ENCODE assay signal across 15 cellular contexts in genomic region chr18:9100796-9101195, GRCh38. TPM values are rescaled to one million over a fixed set of nuclear protein-coding genes. Genes with fewer than 3 reads are reported as not detected.
A peak's percentile ranks its signal among the peaks of the same experiment; 100 is the strongest.
DNase-seq lines count a peak whose midpoint lies in the region; ATAC-seq and TF ChIP-seq lines count a peak whose summit lies in the region.
"Had no signal": no experiment of that assay in that cellular context is flagged by ENCODE, and none has a peak within 500 bp of the region (broad histone marks: within the 10 kb centered on the region; RNA-seq: fewer than 3 reads in every experiment).

No MANE protein-coding gene starts in this region.

- H3K4me3 Mint-ChIP-seq in MCF 10A (ENCODE audit: unreplicated experiment): peak overlapping the region; percentile 20
- peak overlapping the region; percentile 48 for H3K4me3 Mint-ChIP-seq in activated T-helper 1 cell treated with anti-CD3 and anti-CD28 coated beads, Interleukin-12 subunit alpha, Interleukin-12 subunit beta, Interleukin-2, Interleukin-4 antibody, amounts not matched to agents 30 ng/mL and 10 ng/mL and 1 ng/mL, durations not matched to agents 14 hours and 24 hours and 36 hours
- H3K4me3 Mint-ChIP-seq in naive thymus-derived CD8-positive, alpha-beta T cell: peak overlapping the region in 7 of 10 donors; percentile 0 to 64 (median 31)

- no peaks in the 10 kb centered on the region for H3K36me3 ChIP-seq in breast epithelium
- H3K36me3 ChIP-seq in esophagus squamous epithelium: no peaks in the 10 kb centered on the region
- H3K36me3 ChIP-seq: pancreas had no signal

- no peaks in the 10 kb centered on the region for H3K27me3 ChIP-seq in breast epithelium
- H3K27me3 ChIP-seq in esophagus squamous epithelium: no peaks in the 10 kb centered on the region
- H3K27me3 ChIP-seq: pancreas had no signal

- no peak for ATAC-seq in naive thymus-derived CD8-positive, alpha-beta T cell
- ATAC-seq in GM21737 (IDR thresholded peaks at IDR 0.05; ENCODE audit: unreplicated experiment) (no peak), GM21447 (IDR thresholded peaks at IDR 0.05; ENCODE audit: unreplicated experiment) (no peak)
- ATAC-seq: GM12878, left cardiac atrium, pancreas had no signal

- CTCF ChIA-PET in MCF 10A (lab: Yijun Ruan, JAX): interaction anchor here (1.7 to 2.5 kb wide), 2 partner anchors 27 to 46 kb away, joined by 5 to 10 read pairs; no protein-coding TSS in a partner anchor

- no peak for DNase-seq in MCF 10A (ENCODE audit: unreplicated experiment)
- no peak for DNase-seq in breast epithelium (ENCODE audit: low spot score in 2 of 2)
- DNase-seq in activated T-helper 1 cell treated with anti-CD3 and anti-CD28 coated beads, Interleukin-12 subunit alpha, Interleukin-12 subunit beta, Interleukin-2, Interleukin-4 antibody, amounts not matched to agents 30 ng/mL and 10 ng/mL and 1 ng/mL, durations not matched to agents 14 hours and 24 hours and 36 hours (ENCODE audit: low spot score): no peak
- DNase-seq in naive thymus-derived CD8-positive, alpha-beta T cell: no peak
- no peak for DNase-seq in esophagus squamous epithelium (lab: John Stamatoyannopoulos, UW)
- DNase-seq: activated T-cell treated with anti-CD3 and anti-CD28 coated beads, Interleukin-2, amount 50 U/mL, for 48 hours; left cardiac atrium; NCI-H2029; pancreas; SIG-M5; stimulated activated CD4-positive, alpha-beta T cell treated with anti-CD3 and anti-CD28 coated beads, Interleukin-1b, Interleukin-23, amount 100 ng/mL, for 48 hours; T1000 had no signal

- TF ChIP-seq POLR2A in breast epithelium (IDR thresholded peaks at IDR 0.05): no peak
- no peak for TF ChIP-seq POLR2A in esophagus squamous epithelium (IDR thresholded peaks at IDR 0.05)

- H3K9me3 Mint-ChIP-seq in MCF 10A (ENCODE audit: unreplicated experiment): no peaks in the 10 kb centered on the region
- H3K9me3 Mint-ChIP-seq in activated T-helper 1 cell treated with anti-CD3 and anti-CD28 coated beads, Interleukin-12 subunit alpha, Interleukin-12 subunit beta, Interleukin-2, Interleukin-4 antibody, amounts not matched to agents 30 ng/mL and 10 ng/mL and 1 ng/mL, durations not matched to agents 14 hours and 24 hours and 36 hours: no peaks in the 10 kb centered on the region
- H3K9me3 Mint-ChIP-seq in naive thymus-derived CD8-positive, alpha-beta T cell: no peaks in the 10 kb centered on the region

- H3K4me1 Mint-ChIP-seq in MCF 10A (ENCODE audit: insufficient read depth, unreplicated experiment): peaks cover 24% of the 10 kb centered on the region
- H3K4me1 Mint-ChIP-seq in activated T-helper 1 cell treated with anti-CD3 and anti-CD28 coated beads, Interleukin-12 subunit alpha, Interleukin-12 subunit beta, Interleukin-2, Interleukin-4 antibody, amounts not matched to agents 30 ng/mL and 10 ng/mL and 1 ng/mL, durations not matched to agents 14 hours and 24 hours and 36 hours (ENCODE audit: low read depth): peaks cover 60% of the 10 kb centered on the region
- peaks cover 27 to 42% (median 39%) of the 10 kb centered on the region in 4 donors for H3K4me1 Mint-ChIP-seq in naive thymus-derived CD8-positive, alpha-beta T cell

- WGBS in esophagus squamous epithelium, 2 donors: 83 to 90% methylated on average over 3 of the region's 3 CpGs

- POLR2A ChIA-PET in MCF 10A (lab: Yijun Ruan, JAX): interaction anchor here (1.3 to 8.5 kb wide), 7 partner anchors 13 to 815 kb away, joined by 4 to 449 read pairs (median 12); partner anchors contain the start of gene ANKRD12
- POLR2A ChIA-PET in naive thymus-derived CD8-positive, alpha-beta T cell (lab: Charles Lee): interaction anchor here (2.3 to 13.6 kb wide), 5 partner anchors 10 to 36 kb away, joined by 9 to 254 read pairs (median 11); partner anchors contain the start of gene ANKRD12

- peaks cover 8% of the 10 kb centered on the region for H3K36me3 Mint-ChIP-seq in MCF 10A (ENCODE audit: insufficient read depth, unreplicated experiment)
- peaks cover 34% of the 10 kb centered on the region for H3K36me3 Mint-ChIP-seq in activated T-helper 1 cell treated with anti-CD3 and anti-CD28 coated beads, Interleukin-12 subunit alpha, Interleukin-12 subunit beta, Interleukin-2, Interleukin-4 antibody, amounts not matched to agents 30 ng/mL and 10 ng/mL and 1 ng/mL, durations not matched to agents 14 hours and 24 hours and 36 hours (ENCODE audit: low read depth)
- peaks cover 0 to 13% (median 0%) of the 10 kb centered on the region in 3 donors for H3K36me3 Mint-ChIP-seq in naive thymus-derived CD8-positive, alpha-beta T cell

- H3K4me1 ChIP-seq in breast epithelium: peaks cover 9 to 12% of the 10 kb centered on the region in 2 donors
- peaks cover 21 to 61% (median 22%) of the 10 kb centered on the region in 3 donors for H3K4me1 ChIP-seq in esophagus squamous epithelium

- H3K4me3 ChIP-seq in breast epithelium (no peak overlapping the region), esophagus squamous epithelium (no peak overlapping the region)

- intact Hi-C loops in MCF 10A (cut with micrococcal nuclease) (no loop called here), breast epithelium (cut with DNase I; ENCODE audit: low total_unique reads) (no loop called here), esophagus squamous epithelium (cut with DNase I) (no loop called here)
- intact Hi-C loops in activated T-helper 1 cell treated with anti-CD3 and anti-CD28 coated beads, Interleukin-12 subunit alpha, Interleukin-12 subunit beta, Interleukin-2, Interleukin-4 antibody, amounts not matched to agents 30 ng/mL and 10 ng/mL and 1 ng/mL, durations not matched to agents 14 hours and 24 hours and 36 hours (cut with micrococcal nuclease): loop anchor here (1.0 to 5.0 kb wide), 2 partner anchors 9 to 812 kb away; partner anchors contain the start of gene VAPA

- H3K27ac Mint-ChIP-seq in MCF 10A (ENCODE audit: low read depth, unreplicated experiment): no peak overlapping the region
- peak overlapping the region; percentile 73 for H3K27ac Mint-ChIP-seq in activated T-helper 1 cell treated with anti-CD3 and anti-CD28 coated beads, Interleukin-12 subunit alpha, Interleukin-12 subunit beta, Interleukin-2, Interleukin-4 antibody, amounts not matched to agents 30 ng/mL and 10 ng/mL and 1 ng/mL, durations not matched to agents 14 hours and 24 hours and 36 hours
- H3K27ac Mint-ChIP-seq in naive thymus-derived CD8-positive, alpha-beta T cell: peak overlapping the region in 7 of 10 donors; percentile 33 to 93 (median 78)

- TF ChIP-seq CTCF in MCF 10A (IDR thresholded peaks at IDR 0.05; ENCODE audit: unreplicated experiment) (no peak), breast epithelium (IDR thresholded peaks at IDR 0.05) (no peak), esophagus squamous epithelium (IDR thresholded peaks at IDR 0.05) (no peak)

- BruUV-seq in MCF 10A (replicated peaks; lab: Mats Ljungman, UMichigan): no TSS peak

- H3K9me3 ChIP-seq in breast epithelium (no peaks in the 10 kb centered on the region), esophagus squamous epithelium (no peaks in the 10 kb centered on the region)
- H3K9me3 ChIP-seq: pancreas had no signal

- H3K27me3 Mint-ChIP-seq in MCF 10A (ENCODE audit: insufficient read depth, unreplicated experiment): no peaks in the 10 kb centered on the region
- no peaks in the 10 kb centered on the region for H3K27me3 Mint-ChIP-seq in activated T-helper 1 cell treated with anti-CD3 and anti-CD28 coated beads, Interleukin-12 subunit alpha, Interleukin-12 subunit beta, Interleukin-2, Interleukin-4 antibody, amounts not matched to agents 30 ng/mL and 10 ng/mL and 1 ng/mL, durations not matched to agents 14 hours and 24 hours and 36 hours (ENCODE audit: insufficient read depth)
- H3K27me3 Mint-ChIP-seq in naive thymus-derived CD8-positive, alpha-beta T cell: no peaks in the 10 kb centered on the region

- no peak overlapping the region for H3K27ac ChIP-seq in breast epithelium
- peak overlapping the region in 1 of 4 donors; percentile 92 for H3K27ac ChIP-seq in esophagus squamous epithelium

RNA-seq across cellular contexts. Expression of gene NDUFV2, which starts 1.7 kb away (rescaled TPM):
- 192 and 202 TPM in 2 replicates for total RNA-seq in MCF 10A (2022)
- total RNA-seq in breast epithelium: 100 to 1,000 TPM; 106 to 116 (median 113) TPM
- 381 and 391 TPM in 2 replicates for total RNA-seq in activated T-helper 1 cell treated with anti-CD3 and anti-CD28 coated beads, Interleukin-12 subunit alpha, Interleukin-12 subunit beta, Interleukin-2, Interleukin-4 antibody, amounts not matched to agents 30 ng/mL and 10 ng/mL and 1 ng/mL, durations not matched to agents 14 hours and 24 hours and 36 hours
- total RNA-seq in naive thymus-derived CD8-positive, alpha-beta T cell: 100 to 1,000 TPM; 149 to 166 TPM
- polyA plus RNA-seq in naive thymus-derived CD8-positive, alpha-beta T cell: 100 to 1,000 TPM; 106 to 155 (median 128) TPM
- 100 to 1,000 TPM in 3 of 4 donors, 10 to 100 TPM in 1; 96.5 to 150 (median 110) TPM for total RNA-seq in esophagus squamous epithelium

RNA-seq across cellular contexts. Expression of gene ANKRD12, which starts 35.8 kb away (rescaled TPM):
- total RNA-seq in MCF 10A (2022) (25.3 and 36.7 TPM in 2 replicates), breast epithelium (10 to 100 TPM; 47.7 to 66.9 (median 51.5) TPM), esophagus squamous epithelium (10 to 100 TPM; 13.0 to 60.3 (median 23.4) TPM)
- total RNA-seq in activated T-helper 1 cell treated with anti-CD3 and anti-CD28 coated beads, Interleukin-12 subunit alpha, Interleukin-12 subunit beta, Interleukin-2, Interleukin-4 antibody, amounts not matched to agents 30 ng/mL and 10 ng/mL and 1 ng/mL, durations not matched to agents 14 hours and 24 hours and 36 hours: 61.3 and 62.2 TPM in 2 replicates
- 100 to 1,000 TPM; 198 to 212 TPM for total RNA-seq in naive thymus-derived CD8-positive, alpha-beta T cell
- polyA plus RNA-seq in naive thymus-derived CD8-positive, alpha-beta T cell: 10 to 100 TPM; 15.7 to 70.4 (median 26.3) TPM
